22 cellular contexts compared by ENCODE assay signal in the genomic region with DNA sequence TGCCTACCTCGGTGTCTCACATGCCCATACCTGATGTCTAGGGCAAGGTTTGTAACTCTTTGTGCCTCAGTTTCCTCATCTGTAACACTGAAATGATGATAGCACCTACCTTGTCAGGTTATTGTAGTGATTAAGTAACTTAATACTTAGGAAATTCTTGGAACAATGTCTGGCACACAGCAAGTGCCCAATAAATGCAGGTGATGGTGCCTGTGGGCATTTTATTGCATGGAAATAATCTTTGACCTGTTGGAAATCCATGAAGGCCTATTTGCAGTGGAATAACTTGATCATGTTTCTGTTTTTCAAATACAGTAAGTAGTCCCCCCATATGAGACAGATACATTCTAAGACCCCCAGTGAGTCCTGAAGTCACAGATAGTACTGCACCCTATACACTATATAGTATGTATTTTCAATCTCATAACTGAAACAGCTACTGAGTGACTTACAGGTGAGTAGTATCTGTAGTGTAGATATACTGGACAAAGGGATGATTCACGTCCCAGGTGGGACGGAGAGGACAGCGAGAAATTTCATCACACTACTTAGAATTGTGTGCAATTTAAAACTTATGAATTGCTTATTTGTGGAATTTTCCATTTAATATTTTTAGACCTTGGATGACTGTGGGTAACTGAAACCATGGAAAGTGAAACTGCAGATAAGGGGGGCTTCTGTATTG. TPM values are rescaled to one million over a fixed set of nuclear protein-coding genes. Genes with fewer than 3 reads are reported as not detected.
DNase-seq lines count a peak whose midpoint lies in the region; ATAC-seq, FAIRE-seq and TF ChIP-seq lines count a peak whose summit lies in the region.
"Had no signal": no experiment of that assay in that cellular context is flagged by ENCODE, and none has a peak within 500 bp of the region (broad histone marks: within the 10 kb centered on the region; RNA-seq: fewer than 3 reads in every experiment).

No MANE protein-coding gene starts in this region.

- WGBS in HepG2 (ENCODE audit: low lambda C conversion rate), result 85% methylated on average over 4 of the region's 4 CpGs

- no peak for TF ChIP-seq POLR2A in HepG2 (IDR thresholded peaks at IDR 0.05; ENCODE audit: insufficient read depth in 1 of 2, low read depth in 2 of 2, low read length in 2 of 2)

- peak overlapping the region; percentile 65 for H3K9ac ChIP-seq in HepG2 (ENCODE audit: insufficient read depth, low read depth, low read length)

- H3K4me1 ChIP-seq in HepG2 (ENCODE audit: insufficient read depth, low read length), result peaks cover 81% of the 10 kb centered on the region

- peaks cover 48% of the 10 kb centered on the region for H3K4me1 Mint-ChIP-seq in activated naive CD4-positive, alpha-beta T cell treated with anti-CD3 and anti-CD28 coated beads for 36 hours (ENCODE audit: low read depth)
- H3K4me1 Mint-ChIP-seq in activated CD8-positive, alpha-beta T cell treated with anti-CD3 and anti-CD28 coated beads, Interleukin-2, amount 10 ng/mL, durations not matched to agents 7 days and 5 days (ENCODE audit: low read depth), result peaks cover 47% of the 10 kb centered on the region

- in situ Hi-C loops in HepG2 (cut with HindIII; ENCODE audit: extremely low pct_ligation_motif_present, low pct_unique_long_range_greater_than_20kb), result no loop called here

- H4K20me1 ChIP-seq in HepG2 (ENCODE audit: insufficient read depth, low read length), result no peaks in the 10 kb centered on the region

- CTCF ChIA-PET in activated naive CD4-positive, alpha-beta T cell treated with anti-CD3 and anti-CD28 coated beads for 36 hours (lab: Charles Lee), result no interaction called here
- CTCF ChIA-PET in activated CD8-positive, alpha-beta T cell treated with anti-CD3 and anti-CD28 coated beads, Interleukin-2, amount 10 ng/mL, durations not matched to agents 7 days and 5 days (lab: Charles Lee), result no interaction called here
- CTCF ChIA-PET in HepG2 (lab: Yijun Ruan, JAX; ENCODE audit: low intra/inter-chr PET ratio, low total read pairs), result no interaction called here

- peaks cover 3 to 5% of the 10 kb centered on the region in 2 donors for H3K36me3 Mint-ChIP-seq in activated naive CD4-positive, alpha-beta T cell treated with anti-CD3 and anti-CD28 coated beads, Interleukin-2, amount 50 U/mL, for 72 hours
- peaks cover 2% of the 10 kb centered on the region for H3K36me3 Mint-ChIP-seq in activated naive CD4-positive, alpha-beta T cell treated with anti-CD3 and anti-CD28 coated beads for 36 hours (ENCODE audit: low read depth)
- H3K36me3 Mint-ChIP-seq in activated CD8-positive, alpha-beta T cell treated with anti-CD3 and anti-CD28 coated beads, Interleukin-2, amount 10 ng/mL, durations not matched to agents 7 days and 5 days (ENCODE audit: low read depth), result peaks cover 5% of the 10 kb centered on the region

- H3K9me3 Mint-ChIP-seq in activated naive CD4-positive, alpha-beta T cell treated with anti-CD3 and anti-CD28 coated beads, Interleukin-2, amount 50 U/mL, for 72 hours, result no peaks in the 10 kb centered on the region
- H3K9me3 Mint-ChIP-seq in activated naive CD4-positive, alpha-beta T cell treated with anti-CD3 and anti-CD28 coated beads for 36 hours, result no peaks in the 10 kb centered on the region
- no peaks in the 10 kb centered on the region for H3K9me3 Mint-ChIP-seq in activated CD8-positive, alpha-beta T cell treated with anti-CD3 and anti-CD28 coated beads, Interleukin-2, amount 10 ng/mL, durations not matched to agents 7 days and 5 days (ENCODE audit: insufficient read depth)
- H3K9me3 Mint-ChIP-seq: activated naive CD8-positive, alpha-beta T cell treated with anti-CD3 and anti-CD28 coated beads, Interleukin-2, amount 10 ng/mL, durations not matched to agents 7 days and 5 days had no signal

- H3K4me3 ChIP-seq in HepG2 (replicated peaks in 1 of 3; ENCODE audit: insufficient read depth in 1 of 3, low read depth in 2 of 3, low read length in 3 of 3), result peak overlapping the region in 1 of 3 experiments; percentile 28; a peak in 1 of 6 replicates
- H3K4me3 ChIP-seq: Peyer's patch, upper lobe of right lung had no signal

- no peaks in the 10 kb centered on the region for H3K27me3 ChIP-seq in HepG2 (ENCODE audit: control insufficient read depth in 1 of 2, insufficient read depth in 2 of 2, low read length in 2 of 2)
- H3K27me3 ChIP-seq: Peyer's patch, upper lobe of right lung had no signal

- no peak for DNase-seq in activated naive CD4-positive, alpha-beta T cell treated with anti-CD3 and anti-CD28 coated beads, Interleukin-2, amount 50 U/mL, for 72 hours (ENCODE audit: low spot score in 2 of 2)
- no peak for DNase-seq in activated naive CD4-positive, alpha-beta T cell treated with anti-CD3 and anti-CD28 coated beads for 36 hours
- no peak for DNase-seq in activated CD8-positive, alpha-beta T cell treated with anti-CD3 and anti-CD28 coated beads, Interleukin-2, amount 10 ng/mL, durations not matched to agents 7 days and 5 days
- no peak for DNase-seq in HepG2 (ENCODE audit: low spot score)
- no peak for DNase-seq in left ventricle myocardium superior
- DNase-seq in NCI-H1436 treated with DMSO at 0.1 percent for 48 hours (lab: John Stamatoyannopoulos, UW), result no peak
- no peak for DNase-seq in GM20000 (ENCODE audit: low spot score)
- DNase-seq in iPS-NIHi7 (ENCODE audit: extremely low spot score), result no peak
- DNase-seq: activated naive CD8-positive, alpha-beta T cell treated with anti-CD3 and anti-CD28 coated beads, Interleukin-2, amount 10 ng/mL, durations not matched to agents 7 days and 5 days; caudate nucleus; effector CD4-positive, alpha-beta T cell; hypothalamus; Kasumi-1; left cardiac atrium; NCI-H187; NCI-H524; nucleus accumbens; stimulated activated CD4-positive, alpha-beta T cell treated with anti-CD3 and anti-CD28 coated beads, Interleukin-4, amount 100 ng/mL, for 4 hours; upper lobe of right lung; WERI-Rb-1 had no signal

- H3K27ac Mint-ChIP-seq in activated naive CD4-positive, alpha-beta T cell treated with anti-CD3 and anti-CD28 coated beads, Interleukin-2, amount 50 U/mL, for 72 hours, result no peak overlapping the region
- H3K27ac Mint-ChIP-seq in activated naive CD4-positive, alpha-beta T cell treated with anti-CD3 and anti-CD28 coated beads for 36 hours, result no peak overlapping the region
- H3K27ac Mint-ChIP-seq in activated CD8-positive, alpha-beta T cell treated with anti-CD3 and anti-CD28 coated beads, Interleukin-2, amount 10 ng/mL, durations not matched to agents 7 days and 5 days, result no peak overlapping the region
- H3K27ac Mint-ChIP-seq: activated naive CD8-positive, alpha-beta T cell treated with anti-CD3 and anti-CD28 coated beads, Interleukin-2, amount 10 ng/mL, durations not matched to agents 7 days and 5 days had no signal

- TF ChIP-seq EP300 in HepG2 (IDR thresholded peaks at IDR 0.05; ENCODE audit: low read depth in 2 of 2, low read length in 2 of 2) (no peak), HepG2 (CRISPR knock-in tag; IDR thresholded peaks at IDR 0.05; ENCODE audit: borderline replicate concordance) (no peak)

- H3K4me2 ChIP-seq in HepG2 (ENCODE audit: low read depth, low read length), result peak overlapping the region; percentile 67

- TF ChIP-seq CTCF in HepG2 (CRISPR knock-in tag; IDR thresholded peaks at IDR 0.05) (no peak), GM20000 (IDR thresholded peaks at IDR 0.05; ENCODE audit: extremely low read depth, missing control alignments) (no peak)

- peak; percentile 59 to 67 for ATAC-seq in activated naive CD4-positive, alpha-beta T cell treated with anti-CD3 and anti-CD28 coated beads, Interleukin-2, amount 50 U/mL, for 72 hours
- ATAC-seq in activated CD8-positive, alpha-beta T cell treated with anti-CD3 and anti-CD28 coated beads, Interleukin-2, amount 10 ng/mL, durations not matched to agents 7 days and 5 days, result peak; percentile 25
- ATAC-seq in HepG2, result peak; percentile 11; the same call in 2 of the 3 replicates
- no peak for ATAC-seq in left ventricle myocardium superior

- no peaks in the 10 kb centered on the region for H3K27me3 Mint-ChIP-seq in activated naive CD4-positive, alpha-beta T cell treated with anti-CD3 and anti-CD28 coated beads for 36 hours (ENCODE audit: low read depth)
- no peaks in the 10 kb centered on the region for H3K27me3 Mint-ChIP-seq in activated CD8-positive, alpha-beta T cell treated with anti-CD3 and anti-CD28 coated beads, Interleukin-2, amount 10 ng/mL, durations not matched to agents 7 days and 5 days (ENCODE audit: low read depth)
- H3K27me3 Mint-ChIP-seq: activated naive CD8-positive, alpha-beta T cell treated with anti-CD3 and anti-CD28 coated beads, Interleukin-2, amount 10 ng/mL, durations not matched to agents 7 days and 5 days had no signal

- POLR2A ChIA-PET in activated CD8-positive, alpha-beta T cell treated with anti-CD3 and anti-CD28 coated beads, Interleukin-2, amount 10 ng/mL, durations not matched to agents 7 days and 5 days (lab: Charles Lee), result no interaction called here
- POLR2A ChIA-PET in HepG2 (lab: Yijun Ruan, JAX), result interaction anchor here (1.8 to 3.6 kb wide), 2 partner anchors 29 to 41 kb away, joined by 13 to 30 read pairs; a partner anchor contains a TSS

- intact Hi-C loops in activated naive CD4-positive, alpha-beta T cell treated with anti-CD3 and anti-CD28 coated beads for 36 hours (cut with micrococcal nuclease), result loop anchor here (1.0 to 2.0 kb wide), 2 partner anchors 16 to 38 kb away; no protein-coding TSS in a partner anchor
- intact Hi-C loops in HepG2 (cut with micrococcal nuclease; ENCODE audit: unreplicated experiment), result loop anchor here (1.0 kb wide), 1 partner anchor 29 kb away; no protein-coding TSS in a partner anchor
- intact Hi-C loops in left ventricle myocardium superior (cut with micrococcal nuclease), result no loop called here

- H3K4me3 Mint-ChIP-seq in activated naive CD4-positive, alpha-beta T cell treated with anti-CD3 and anti-CD28 coated beads for 36 hours, result no peak overlapping the region
- H3K4me3 Mint-ChIP-seq in activated CD8-positive, alpha-beta T cell treated with anti-CD3 and anti-CD28 coated beads, Interleukin-2, amount 10 ng/mL, durations not matched to agents 7 days and 5 days, result no peak overlapping the region
- H3K4me3 Mint-ChIP-seq: activated naive CD8-positive, alpha-beta T cell treated with anti-CD3 and anti-CD28 coated beads, Interleukin-2, amount 10 ng/mL, durations not matched to agents 7 days and 5 days had no signal

- H2AFZ ChIP-seq in HepG2 (ENCODE audit: low read length), result no peak overlapping the region

- H3K9me3 ChIP-seq in HepG2 (ENCODE audit: low read length), result no peaks in the 10 kb centered on the region
- H3K9me3 ChIP-seq: Peyer's patch, upper lobe of right lung had no signal

- peaks cover 3 to 6% of the 10 kb centered on the region in 2 experiments; a peak in 3 of 5 replicates for H3K36me3 ChIP-seq in HepG2 (replicated peaks in 1 of 2; ENCODE audit: control insufficient read depth in 1 of 2, insufficient read depth in 2 of 2, low read length in 2 of 2)
- H3K36me3 ChIP-seq: Peyer's patch, upper lobe of right lung had no signal

- no peak for TF ChIP-seq RAD21 in HepG2 (CRISPR knock-in tag; IDR thresholded peaks at IDR 0.05)

- peak overlapping the region; percentile 94 for H3K27ac ChIP-seq in HepG2 (ENCODE audit: extremely low read length, insufficient read depth, low read length)
- H3K27ac ChIP-seq: upper lobe of right lung, WERI-Rb-1 had no signal

- H3K79me2 ChIP-seq in HepG2 (ENCODE audit: insufficient read depth, low read length), result peaks cover 55% of the 10 kb centered on the region

- no TSS peak for BruUV-seq in HepG2 (replicated peaks; lab: Mats Ljungman, UMichigan)

- no peak for FAIRE-seq in HepG2 (lab: Jason Lieb, UNC)
- FAIRE-seq: D721Med had no signal

RNA-seq across cellular contexts. Expression of a gene that starts 42.1 kb away (rescaled TPM):
- total RNA-seq in activated naive CD4-positive, alpha-beta T cell treated with anti-CD3 and anti-CD28 coated beads, Interleukin-2, amount 50 U/mL, for 72 hours, result 10 to 100 TPM; 41.5 to 71.7 TPM
- 10 to 100 TPM; 46.6 to 50.6 TPM for total RNA-seq in activated naive CD4-positive, alpha-beta T cell treated with anti-CD3 and anti-CD28 coated beads for 36 hours
- total RNA-seq in activated CD8-positive, alpha-beta T cell treated with anti-CD3 and anti-CD28 coated beads, Interleukin-2, amount 10 ng/mL, durations not matched to agents 7 days and 5 days, result 10 to 100 TPM; 47.8 to 51.6 TPM
- total RNA-seq in HepG2 (2016; rRNA removed; fragmentation: Illumina TruSeq; extraction: Trizol) (15.9 and 19.6 TPM in 2 replicates), left ventricle myocardium superior (77.8 TPM)
- total RNA-seq in HepG2 (2016; cell fraction: cytosol; rRNA removed; fragmentation: Illumina TruSeq; extraction: Trizol; ENCODE audit: low read depth), result 65.4 and 76.1 TPM in 2 replicates
- total RNA-seq in HepG2 (2016; cell fraction: insoluble cytoplasmic fraction; rRNA removed; fragmentation: Illumina TruSeq; extraction: Trizol), result 14.5 and 14.6 TPM in 2 replicates
- total RNA-seq in HepG2 (2016; cell fraction: membrane; rRNA removed; fragmentation: Illumina TruSeq; extraction: Trizol), result 51.6 and 53.5 TPM in 2 replicates
- 25.2 and 33.9 TPM in 2 replicates for total RNA-seq in HepG2 (2016; cell fraction: nucleus; rRNA removed; fragmentation: Illumina TruSeq; extraction: Trizol)
- polyA plus RNA-seq in HepG2 (2011; rRNA removed), result 13.8 and 15.5 TPM in 2 replicates
- polyA plus RNA-seq in HepG2 (2011; cell fraction: cytosol; rRNA removed), result 7.7 and 8.8 TPM in 2 replicates
- 33.4 and 42.0 TPM in 2 replicates for polyA plus RNA-seq in HepG2 (2011; cell fraction: nucleus; rRNA removed)
- polyA plus RNA-seq in HepG2 (2012), result 13.2 and 14.7 TPM in 2 replicates
- 1.8 TPM in 2 replicates for polyA plus RNA-seq in HepG2 (2016; cell fraction: cytosol; fragmentation: Illumina TruSeq; extraction: Trizol; ENCODE audit: low read depth)
- 10.9 and 12.7 TPM in 2 replicates for polyA plus RNA-seq in HepG2 (2016; cell fraction: insoluble cytoplasmic fraction; fragmentation: Illumina TruSeq; extraction: Trizol; ENCODE audit: low read depth)
- polyA plus RNA-seq in HepG2 (2016; cell fraction: membrane; fragmentation: Illumina TruSeq; extraction: Trizol; ENCODE audit: low read depth), result 1.7 and 2.9 TPM in 2 replicates
- 16.5 and 19.7 TPM in 2 replicates for polyA plus RNA-seq in HepG2 (2016; cell fraction: nucleus; fragmentation: Illumina TruSeq; extraction: Trizol; ENCODE audit: insufficient read depth, low read depth)
- polyA minus RNA-seq in HepG2 (2011; rRNA and poly(A)+ RNA removed; ENCODE audit: low replicate concordance), result 65.4 and 78.4 TPM in 2 replicates
- 32.3 and 37.4 TPM in 2 replicates for polyA minus RNA-seq in HepG2 (2011; cell fraction: cytosol; rRNA and poly(A)+ RNA removed)
- polyA minus RNA-seq in HepG2 (2011; cell fraction: nucleus; rRNA and poly(A)+ RNA removed), result 92.7 and 94.2 TPM in 2 replicates
